Comparison of ENCODE assay signal across 15 cellular contexts in the genomic region with DNA sequence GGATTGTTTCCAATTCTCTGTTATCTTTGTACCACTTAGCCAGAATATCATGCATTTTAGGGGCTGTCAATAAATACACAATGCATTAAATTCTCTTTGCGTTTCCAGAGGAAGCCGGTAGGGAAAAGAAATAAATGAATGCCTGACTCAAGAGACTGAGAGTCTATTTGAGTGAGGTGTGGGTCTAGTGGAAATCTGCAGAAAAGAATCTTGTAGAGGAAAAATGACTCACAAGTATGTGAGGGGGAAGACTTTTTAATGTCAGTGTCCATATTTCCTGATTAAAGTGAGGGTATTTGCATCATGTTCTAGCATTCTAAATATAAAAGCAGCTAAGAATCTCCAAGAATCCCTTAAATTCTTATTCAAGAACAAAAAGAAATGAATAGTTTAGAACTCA.
A peak's percentile ranks its signal among the peaks of the same experiment; 100 is the strongest.
DNase-seq lines count a peak whose midpoint lies in the region; TF ChIP-seq lines count a peak whose summit lies in the region.
"Had no signal": no experiment of that assay in that cellular context is flagged by ENCODE, and none has a peak within 500 bp of the region (broad histone marks: within the 10 kb centered on the region; RNA-seq: fewer than 3 reads in every experiment).

No MANE protein-coding gene starts in this region.

- H3K4me1 Mint-ChIP-seq in CD4-positive, alpha-beta memory T cell: peaks cover 0 to 7% (median 5%) of the 10 kb centered on the region in 4 donors

- no peak overlapping the region for H3K4ac ChIP-seq in mesenchymal stem cell (ENCODE audit: low read depth in 1 of 2, low read length in 2 of 2)

- no peak overlapping the region for H2BK12ac ChIP-seq in mesenchymal stem cell (ENCODE audit: low read length in 2 of 2)

- H3K9ac ChIP-seq in mesenchymal stem cell (ENCODE audit: low read length): no peak overlapping the region

- no peak overlapping the region for H2AFZ ChIP-seq in mesenchymal stem cell (ENCODE audit: low read depth, low read length)
- H2AFZ ChIP-seq: PC-9 had no signal

- H3K4me1 ChIP-seq in mesenchymal stem cell (ENCODE audit: control insufficient read depth, insufficient read depth, low read depth, low read length) (peaks cover 3% of the 10 kb centered on the region), HAP-1 (peaks cover 28% of the 10 kb centered on the region)
- peaks cover 6% of the 10 kb centered on the region for H3K4me1 ChIP-seq in CD4-positive, alpha-beta memory T cell (ENCODE audit: insufficient read depth, low read length)

- POLR2A ChIA-PET in AG04450 (lab: Yijun Ruan, JAX): interaction anchor here (0.6 to 0.7 kb wide), 2 partner anchors 26 to 230 kb away, joined by 4 read pairs; no protein-coding TSS in a partner anchor
- POLR2A ChIA-PET in CD4-positive, alpha-beta memory T cell (lab: Charles Lee; ENCODE audit: partially characterized antibody): no interaction called here

- in situ Hi-C loops in astrocyte of the spinal cord (cut with HindIII; ENCODE audit: low sequenced_read_pairs): no loop called here
- in situ Hi-C loops in HAP-1 (cut with MboI; ENCODE audit: low sequenced_read_pairs): no loop called here

- 37% methylated on average over 2 of the region's 2 CpGs for WGBS in mesenchymal stem cell

- H3K36me3 ChIP-seq in mesenchymal stem cell (ENCODE audit: control insufficient read depth in 1 of 2, insufficient read depth in 2 of 2, low read depth in 1 of 2, low read length in 2 of 2) (no peaks in the 10 kb centered on the region), HAP-1 (replicated peaks) (no peaks in the 10 kb centered on the region)
- no peaks in the 10 kb centered on the region for H3K36me3 ChIP-seq in CD4-positive, alpha-beta memory T cell (ENCODE audit: insufficient read depth, low read length)
- H3K36me3 ChIP-seq: esophagus muscularis mucosa had no signal

- H3K27ac Mint-ChIP-seq in CD4-positive, alpha-beta memory T cell: peak overlapping the region in 1 of 7 donors; percentile 61
- H3K27ac Mint-ChIP-seq: activated CD4-positive, alpha-beta T cell treated with anti-CD3 and anti-CD28 coated beads for 36 hours had no signal

- no peaks in the 10 kb centered on the region for H3K27me3 ChIP-seq in AG04450 (ENCODE audit: control insufficient read depth, insufficient read depth, low read length)
- H3K27me3 ChIP-seq in mesenchymal stem cell (ENCODE audit: control insufficient read depth in 1 of 2, insufficient read depth in 1 of 2, low read length in 2 of 2): no peaks in the 10 kb centered on the region
- no peaks in the 10 kb centered on the region for H3K27me3 ChIP-seq in HAP-1 (ENCODE audit: low read depth)
- no peaks in the 10 kb centered on the region for H3K27me3 ChIP-seq in CD4-positive, alpha-beta memory T cell (ENCODE audit: insufficient read depth, low read length)
- H3K27me3 ChIP-seq: esophagus muscularis mucosa had no signal

- H3K9me3 ChIP-seq in AG04450 (ENCODE audit: control insufficient read depth, insufficient read depth, low read length): no peaks in the 10 kb centered on the region
- H3K9me3 ChIP-seq in mesenchymal stem cell (ENCODE audit: control insufficient read depth, low read length): no peaks in the 10 kb centered on the region
- H3K9me3 ChIP-seq in HAP-1: no peaks in the 10 kb centered on the region
- no peaks in the 10 kb centered on the region for H3K9me3 ChIP-seq in CD4-positive, alpha-beta memory T cell (ENCODE audit: control insufficient read depth in 1 of 2, low read length in 2 of 2)
- H3K9me3 ChIP-seq: esophagus muscularis mucosa had no signal

- CTCF ChIA-PET in AG04450 (lab: Charles Lee): no interaction called here
- CTCF ChIA-PET in CD4-positive, alpha-beta memory T cell (lab: Charles Lee; ENCODE audit: partially characterized antibody): no interaction called here

- TF ChIP-seq CTCF in AG04450 (IDR thresholded peaks at IDR 0.05; ENCODE audit: low read depth, low read length) (peak; percentile 22), astrocyte of the spinal cord (IDR thresholded peaks at IDR 0.05; ENCODE audit: low read depth, low read length) (peak; percentile 5)

- intact Hi-C loops in CD4-positive, alpha-beta memory T cell (cut with micrococcal nuclease): loop anchor here (5.0 kb wide), 1 partner anchor 192 kb away; no protein-coding TSS in a partner anchor

- no peak overlapping the region for H3K4me2 ChIP-seq in mesenchymal stem cell (ENCODE audit: low read length, poor library complexity, severe bottlenecking)
- H3K4me2 ChIP-seq: PC-9 had no signal

- H3K27me3 Mint-ChIP-seq in CD4-positive, alpha-beta memory T cell: no peaks in the 10 kb centered on the region
- H3K27me3 Mint-ChIP-seq: activated CD4-positive, alpha-beta T cell treated with anti-CD3 and anti-CD28 coated beads for 36 hours had no signal

- no peak overlapping the region for H2AK5ac ChIP-seq in mesenchymal stem cell (ENCODE audit: low read length, severe bottlenecking)

- H3K4me3 Mint-ChIP-seq in CD4-positive, alpha-beta memory T cell: no peak overlapping the region
- H3K4me3 Mint-ChIP-seq: activated CD4-positive, alpha-beta T cell treated with anti-CD3 and anti-CD28 coated beads for 36 hours had no signal

- no peak overlapping the region for H4K8ac ChIP-seq in mesenchymal stem cell (ENCODE audit: low read length)

- no peak overlapping the region for H2BK15ac ChIP-seq in mesenchymal stem cell (ENCODE audit: low read depth, poor library complexity, severe bottlenecking)

- H3K27ac ChIP-seq in AG04450 (ENCODE audit: low read depth, low read length) (no peak overlapping the region), mesenchymal stem cell (ENCODE audit: low read length, poor library complexity, severe bottlenecking) (no peak overlapping the region)
- no peak overlapping the region for H3K27ac ChIP-seq in CD4-positive, alpha-beta memory T cell (ENCODE audit: low read depth, low read length)
- H3K27ac ChIP-seq: esophagus muscularis mucosa, PC-9 had no signal

- no peak overlapping the region for H3K18ac ChIP-seq in mesenchymal stem cell (ENCODE audit: low read depth in 1 of 2, low read length in 2 of 2)

- peaks cover 0 to 2% (median 0%) of the 10 kb centered on the region in 8 donors for H3K9me3 Mint-ChIP-seq in CD4-positive, alpha-beta memory T cell

- DNase-seq in AG04450 (ENCODE audit: low read depth, low spot score): no peak
- DNase-seq in LHCN-M2 (ENCODE audit: low read depth): peak; percentile 51
- peak; percentile 70 for DNase-seq in astrocyte of the spinal cord (ENCODE audit: low read depth, low spot score)
- peak; percentile 38 for DNase-seq in mesenchymal stem cell
- DNase-seq in HAP-1 (ENCODE audit: low spot score in 2 of 2): no peak
- no peak for DNase-seq in NCI-H1694 treated with DMSO at 0.1 percent for 48 hours (lab: John Stamatoyannopoulos, UW)
- no peak for DNase-seq in CD4-positive, alpha-beta memory T cell
- DNase-seq in NCI-H2029 treated with DMSO at 0.1 percent for 48 hours (lab: John Stamatoyannopoulos, UW): no peak
- DNase-seq: activated CD4-positive, alpha-beta T cell treated with anti-CD3 and anti-CD28 coated beads for 36 hours; activated effector memory CD4-positive, alpha-beta T cell treated with Interleukin-2 at 50 U/mL for 16 hours; islet precursor cell; NCI-H748 treated with DMSO at 0.1 percent for 48 hours; PC-9; right cardiac atrium had no signal

- H3K4me3 ChIP-seq in AG04450 (ENCODE audit: low read depth, low read length) (no peak overlapping the region), astrocyte of the spinal cord (ENCODE audit: low read depth, low read length) (no peak overlapping the region), mesenchymal stem cell (ENCODE audit: insufficient read depth in 1 of 2, low read depth in 1 of 2, low read length in 2 of 2) (no peak overlapping the region), HAP-1 (no peak overlapping the region)
- H3K4me3 ChIP-seq in CD4-positive, alpha-beta memory T cell (ENCODE audit: low read length in 2 of 2): no peak overlapping the region
- H3K4me3 ChIP-seq: esophagus muscularis mucosa, PC-9 had no signal

- peaks cover 0 to 2% of the 10 kb centered on the region in 2 donors for H3K36me3 Mint-ChIP-seq in CD4-positive, alpha-beta memory T cell

- no peak overlapping the region for H4K91ac ChIP-seq in mesenchymal stem cell (ENCODE audit: low read length)

- H3K23ac ChIP-seq in mesenchymal stem cell (ENCODE audit: low read length in 2 of 2): no peak overlapping the region

- H2BK120ac ChIP-seq in mesenchymal stem cell (ENCODE audit: low read depth, low read length): no peak overlapping the region

- H2BK5ac ChIP-seq in mesenchymal stem cell (ENCODE audit: low read depth, low read length, poor library complexity, severe bottlenecking): no peak overlapping the region

- no peak overlapping the region for H3K14ac ChIP-seq in mesenchymal stem cell (ENCODE audit: low read length in 2 of 2)

- H3K79me1 ChIP-seq in mesenchymal stem cell (replicated peaks; ENCODE audit: low read length, poor library complexity, severe bottlenecking): no peaks in the 10 kb centered on the region

Comparison
In these comparisons a context has a peak if more than half of its experiments do, and no peak if none do; other contexts are left out.
1. DNase-seq: peak in LHCN-M2 (single experiment), astrocyte of the spinal cord (single experiment) and mesenchymal stem cell (single experiment); none in AG04450 (single experiment), HAP-1 (0 of 2), NCI-H1694 treated with DMSO at 0.1 percent for 48 hours (single experiment), CD4-positive, alpha-beta memory T cell (0 of 5) and NCI-H2029 treated with DMSO at 0.1 percent for 48 hours (single experiment).